Comparison of ENCODE assay signal across 8 cellular contexts in the genomic region with DNA sequence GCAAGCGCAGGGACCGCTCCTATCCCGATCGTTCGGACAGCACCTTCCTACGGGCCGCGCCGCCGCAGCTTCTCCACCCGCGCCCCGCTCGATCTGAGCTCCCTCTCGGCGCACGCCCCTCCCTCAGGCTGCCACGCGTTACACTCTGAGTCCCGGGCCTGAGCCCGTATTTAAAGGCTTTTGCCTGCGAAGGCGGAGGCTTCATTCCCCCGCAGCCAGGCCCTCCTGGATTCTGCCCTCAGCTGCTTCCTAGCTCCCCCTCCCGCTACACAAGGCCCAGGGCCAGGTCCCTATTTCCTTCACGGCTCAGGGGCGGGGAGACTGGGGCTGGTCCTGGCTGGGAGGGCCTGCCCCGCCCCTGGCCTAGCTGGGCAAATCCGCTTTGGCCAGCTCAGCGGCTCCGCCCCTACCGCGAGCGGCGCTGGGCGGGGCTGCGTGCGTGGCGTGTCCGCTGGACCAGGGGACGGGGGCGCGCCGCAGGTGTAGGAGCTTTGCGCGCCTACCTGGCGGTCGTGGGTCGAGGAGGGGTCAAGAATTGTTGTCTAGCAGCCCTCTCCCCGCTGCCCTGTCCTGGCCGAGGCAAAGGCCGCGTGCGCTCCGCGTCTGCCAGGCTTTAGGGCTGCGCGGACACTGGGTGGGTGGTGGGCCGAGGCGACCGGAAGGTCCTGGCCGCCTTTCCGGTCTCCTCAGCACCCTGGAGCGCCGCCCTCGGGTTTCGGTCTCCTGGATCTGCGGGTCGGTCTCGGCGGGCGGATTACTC. TPM values are rescaled to one million over a fixed set of nuclear protein-coding genes. Genes with fewer than 3 reads are reported as not detected.
A peak's percentile ranks its signal among the peaks of the same experiment; 100 is the strongest.
DNase-seq lines count a peak whose midpoint lies in the region; TF ChIP-seq lines count a peak whose summit lies in the region.

A gene (minus strand): TSS at position 144 of the 760 bp plus-strand sequence. CDS start 5,927 bp downstream, outside the sequence.

- H3K4me3 Mint-ChIP-seq in nephron = peak within 1 kb of the TSS; percentile 99 to 100 (median 100)
- peak within 1 kb of the TSS; percentile 97 for H3K4me3 Mint-ChIP-seq in stimulated activated naive CD8-positive, alpha-beta T cell treated with anti-CD3 and anti-CD28 coated beads, Interleukin-15, Interleukin-2, amounts not matched to agents 100 ng/mL and 50 ng/mL, for 24 hours

- H3K4me1 Mint-ChIP-seq in nephron = peaks cover 30% of the 10 kb centered on the region
- peaks cover 21% of the 10 kb centered on the region for H3K4me1 Mint-ChIP-seq in stimulated activated naive CD8-positive, alpha-beta T cell treated with anti-CD3 and anti-CD28 coated beads, Interleukin-15, Interleukin-2, amounts not matched to agents 100 ng/mL and 50 ng/mL, for 24 hours (ENCODE audit: low read depth)

- peaks cover 27% of the 10 kb centered on the region for H3K9me3 Mint-ChIP-seq in nephron
- peaks cover 22% of the 10 kb centered on the region for H3K9me3 Mint-ChIP-seq in stimulated activated naive CD8-positive, alpha-beta T cell treated with anti-CD3 and anti-CD28 coated beads, Interleukin-15, Interleukin-2, amounts not matched to agents 100 ng/mL and 50 ng/mL, for 24 hours

- TF ChIP-seq CTCF in fibroblast of pulmonary artery (IDR thresholded peaks at IDR 0.05; ENCODE audit: low read length, missing control alignments) (no peak), nephron (IDR thresholded peaks at IDR 0.05; ENCODE audit: unreplicated experiment in 3 of 3) (no peak)

- peak within 1 kb of the TSS; percentile 96 to 99 (median 97) for H3K27ac Mint-ChIP-seq in nephron
- peak within 1 kb of the TSS; percentile 96 for H3K27ac Mint-ChIP-seq in stimulated activated naive CD8-positive, alpha-beta T cell treated with anti-CD3 and anti-CD28 coated beads, Interleukin-15, Interleukin-2, amounts not matched to agents 100 ng/mL and 50 ng/mL, for 24 hours

- H3K9me3 ChIP-seq in ES-I3 (ENCODE audit: control insufficient read depth, insufficient read depth, low read length) = peaks cover 21% of the 10 kb centered on the region

- H3K4me3 ChIP-seq in H7 (ENCODE audit: insufficient read depth, low read depth, low read length) (peak within 1 kb of the TSS; percentile 95), fibroblast of pulmonary artery (replicated peaks; ENCODE audit: low read depth, low read length) (peak within 1 kb of the TSS; percentile 98)

- peaks cover 2% of the 10 kb centered on the region; the same call in 1 of the 2 replicates for H3K4me1 ChIP-seq in ES-I3 (ENCODE audit: insufficient read depth, low read length)

- H3K9ac ChIP-seq in ES-I3 (ENCODE audit: low read depth, low read length) = peak within 1 kb of the TSS; percentile 90

- peaks cover 34% of the 10 kb centered on the region for H3K36me3 Mint-ChIP-seq in nephron (ENCODE audit: low read depth)
- H3K36me3 Mint-ChIP-seq in stimulated activated naive CD8-positive, alpha-beta T cell treated with anti-CD3 and anti-CD28 coated beads, Interleukin-15, Interleukin-2, amounts not matched to agents 100 ng/mL and 50 ng/mL, for 24 hours (ENCODE audit: low read depth) = peaks cover 25% of the 10 kb centered on the region

- H3K27me3 Mint-ChIP-seq in nephron (ENCODE audit: low read depth) = no peaks in the 10 kb centered on the region
- H3K27me3 Mint-ChIP-seq in stimulated activated naive CD8-positive, alpha-beta T cell treated with anti-CD3 and anti-CD28 coated beads, Interleukin-15, Interleukin-2, amounts not matched to agents 100 ng/mL and 50 ng/mL, for 24 hours = no peaks in the 10 kb centered on the region

- peaks cover 9% of the 10 kb centered on the region; the same call in 1 of the 2 replicates for H3K36me3 ChIP-seq in ES-I3 (ENCODE audit: insufficient read depth, low read length)
- H3K36me3 ChIP-seq in H7 (replicated peaks; ENCODE audit: control insufficient read depth, insufficient read depth, low read length) = peaks cover 7% of the 10 kb centered on the region

- no peaks in the 10 kb centered on the region for H3K27me3 ChIP-seq in H7 (ENCODE audit: control insufficient read depth, insufficient read depth, low read length)

- DNase-seq in H7 (peak; percentile 98), M059J (ENCODE audit: low read depth) (peak; percentile 98), SHP77 (lab: John Stamatoyannopoulos, UW) (peak; percentile 85 to 86), fibroblast of pulmonary artery (ENCODE audit: low read depth) (peak; percentile 99)
- peak; percentile 89 for DNase-seq in activated effector memory CD4-positive, alpha-beta T cell treated with Interleukin-2 at 50 U/mL for 16 hours

RNA-seq across cellular contexts. Expression of the gene that starts here (rescaled TPM):
- total RNA-seq in H7 (2014; rRNA removed; shearing (Covaris generic)) = 38.4 and 38.7 TPM in 2 replicates
- 61.2 and 83.3 TPM in 2 replicates for total RNA-seq in M059J (2014; rRNA removed; shearing (Covaris generic))

Comparison
In these comparisons a context has a peak if more than half of its experiments do, and no peak if none do; other contexts are left out.
1. Peak in every context shown above with its lines: DNase-seq and H3K4me3 ChIP-seq.